Comparison of ENCODE assay signal across 16 cellular contexts in genomic region chr7:47500103-47500563, GRCh38.
DNase-seq lines count a peak whose midpoint lies in the region; TF ChIP-seq lines count a peak whose summit lies in the region.
"Had no signal": no experiment of that assay in that cellular context is flagged by ENCODE, and none has a peak within 500 bp of the region (broad histone marks: within the 10 kb centered on the region; RNA-seq: fewer than 3 reads in every experiment).

No MANE protein-coding gene starts in this region.

- intact Hi-C loops in posterior vena cava (cut with DNase I) = no loop called here

- in situ Hi-C loops in ACHN (cut with HindIII; ENCODE audit: low pct_ligation_motif_present, low pct_unique_long_range_greater_than_20kb, low sequenced_read_pairs) = no loop called here

- WGBS in hepatocyte (ENCODE audit: low lambda C conversion rate, missing lambda C conversion rate) = 45% methylated on average over 15 of the region's 15 CpGs

- H3K4me2 ChIP-seq in OCI-LY3 (ENCODE audit: low read length) = peak overlapping the region; percentile 78
- H3K4me2 ChIP-seq in hepatocyte = peak overlapping the region; percentile 56
- H3K4me2 ChIP-seq in osteoblast (ENCODE audit: insufficient read depth, low read length) = no peak overlapping the region

- TF ChIP-seq CTCF in OCI-LY3 (IDR thresholded peaks at IDR 0.05; ENCODE audit: low read depth, low read length) = no peak
- TF ChIP-seq CTCF in hepatocyte (IDR thresholded peaks at IDR 0.05; ENCODE audit: poor library complexity) = no peak
- TF ChIP-seq CTCF in osteoblast (IDR thresholded peaks at IDR 0.05; ENCODE audit: extremely low read depth, low read depth, low read length) = no peak

- peak; percentile 84 for DNase-seq in ACHN
- DNase-seq in hepatocyte (ENCODE audit: low spot score) = peak; percentile 76
- DNase-seq in osteoblast (ENCODE audit: insufficient read length, low spot score, missing footprints) = peak; percentile 11
- DNase-seq in HCEC 1CT = no peak
- DNase-seq in activated effector memory CD4-positive, alpha-beta T cell treated with Interleukin-2 at 50 U/mL for 16 hours = no peak
- no peak for DNase-seq in posterior vena cava (ENCODE audit: low spot score)
- DNase-seq in D341Med (ENCODE audit: low spot score) = no peak
- DNase-seq: activated CD4-positive, CD25-positive, alpha-beta regulatory T cell; activated naive CD4-positive, alpha-beta T cell treated with anti-CD3 and anti-CD28 coated beads for 36 hours; NCI-H1105 treated with DMSO at 0.1 percent for 48 hours; NCI-H2227 treated with DMSO at 0.1 percent for 48 hours; stimulated activated CD4-positive, alpha-beta T cell treated with anti-CD3 and anti-CD28 coated beads, Interleukin-1b, Interleukin-23, amount 100 ng/mL, for 48 hours; SW 1271 had no signal

- H3K27ac ChIP-seq in OCI-LY3 (ENCODE audit: low read length) (no peak overlapping the region), hepatocyte (peak overlapping the region; percentile 83), osteoblast (ENCODE audit: low read depth, low read length) (no peak overlapping the region)
- H3K27ac ChIP-seq: breast epithelium had no signal

- H3K9me2 ChIP-seq in hepatocyte (replicated peaks; ENCODE audit: insufficient read depth) = no peaks in the 10 kb centered on the region

- H3K4me1 ChIP-seq in OCI-LY3 (ENCODE audit: low read length) = peaks cover 61% of the 10 kb centered on the region
- peaks cover 80% of the 10 kb centered on the region for H3K4me1 ChIP-seq in hepatocyte (ENCODE audit: insufficient read depth)
- H3K4me1 ChIP-seq in osteoblast (ENCODE audit: insufficient read depth, low read length) = peaks cover 34% of the 10 kb centered on the region
- H3K4me1 ChIP-seq: breast epithelium had no signal

- H3K27me3 ChIP-seq in OCI-LY3 (ENCODE audit: low read depth, low read length) (peaks cover 7% of the 10 kb centered on the region; the same call in 1 of the 2 replicates), hepatocyte (no peaks in the 10 kb centered on the region), osteoblast (ENCODE audit: insufficient read depth, low read length) (no peaks in the 10 kb centered on the region)
- H3K27me3 ChIP-seq: breast epithelium, tibial nerve had no signal

- H3K36me3 ChIP-seq in OCI-LY3 (replicated peaks; ENCODE audit: low read depth, low read length) = no peaks in the 10 kb centered on the region
- no peaks in the 10 kb centered on the region for H3K36me3 ChIP-seq in hepatocyte (replicated peaks; ENCODE audit: insufficient read depth, low read depth)
- H3K36me3 ChIP-seq in osteoblast (ENCODE audit: insufficient read depth, low read length) = peaks cover 8% of the 10 kb centered on the region
- H3K36me3 ChIP-seq: breast epithelium, tibial nerve had no signal

- H3K9ac ChIP-seq in OCI-LY3 (ENCODE audit: low read length) = no peak overlapping the region

- H3K9me3 ChIP-seq in OCI-LY3 (ENCODE audit: insufficient read depth, low read length) (no peaks in the 10 kb centered on the region; the same call in 1 of the 2 replicates), hepatocyte (ENCODE audit: low read depth) (no peaks in the 10 kb centered on the region), osteoblast (ENCODE audit: low read depth, low read length) (no peaks in the 10 kb centered on the region)
- H3K9me3 ChIP-seq: breast epithelium, tibial nerve had no signal

- peak overlapping the region; percentile 54 for H3K4me3 ChIP-seq in OCI-LY3 (ENCODE audit: low read length)
- H3K4me3 ChIP-seq in hepatocyte = no peak overlapping the region
- H3K4me3 ChIP-seq in osteoblast (ENCODE audit: insufficient read depth, low read length) = no peak overlapping the region
- H3K4me3 ChIP-seq: breast epithelium, tibial nerve had no signal

- H4K20me1 ChIP-seq in OCI-LY3 (ENCODE audit: insufficient read depth, low read length) (no peaks in the 10 kb centered on the region), hepatocyte (ENCODE audit: insufficient read depth, poor library complexity, severe bottlenecking) (peaks cover 7% of the 10 kb centered on the region), osteoblast (ENCODE audit: insufficient read depth, low read length) (peaks cover 31% of the 10 kb centered on the region)

- no peak overlapping the region for H2AFZ ChIP-seq in OCI-LY3 (ENCODE audit: low read depth, low read length)
- no peak overlapping the region for H2AFZ ChIP-seq in hepatocyte
- no peak overlapping the region for H2AFZ ChIP-seq in osteoblast (ENCODE audit: low read length)

- no peaks in the 10 kb centered on the region for H3K79me2 ChIP-seq in OCI-LY3 (ENCODE audit: low read length)
- peaks cover 96% of the 10 kb centered on the region for H3K79me2 ChIP-seq in hepatocyte
- H3K79me2 ChIP-seq in osteoblast (ENCODE audit: insufficient read depth, low read length) = peaks cover 41% of the 10 kb centered on the region

Comparison
In these comparisons a context has a peak if more than half of its experiments do, and no peak if none do; other contexts are left out.
1. DNase-seq: peak in ACHN (single experiment), hepatocyte (single experiment) and osteoblast (single experiment); none in HCEC 1CT (single experiment), activated effector memory CD4-positive, alpha-beta T cell treated with Interleukin-2 at 50 U/mL for 16 hours (single experiment), posterior vena cava (single experiment) and D341Med (single experiment).